Comparison of ENCODE assay signal across 8 cellular contexts in genomic region chr3:9727041-9727595, GRCh38. TPM values are rescaled to one million over a fixed set of nuclear protein-coding genes. Genes with fewer than 3 reads are reported as not detected.
A peak's percentile ranks its signal among the peaks of the same experiment; 100 is the strongest.
DNase-seq lines count a peak whose midpoint lies in the region; ATAC-seq and TF ChIP-seq lines count a peak whose summit lies in the region.

No MANE protein-coding gene starts in this region.

- intact Hi-C loops in Caco-2 (cut with micrococcal nuclease; ENCODE audit: unreplicated experiment) = loop anchor here (2.0 kb wide), 1 partner anchor 224 kb away; no protein-coding TSS in a partner anchor

- H3K4me3 ChIP-seq in Caco-2 (ENCODE audit: low read depth, low read length) (no peak overlapping the region), WERI-Rb-1 (ENCODE audit: low read depth, low read length) (no peak overlapping the region)

- DNase-seq in Caco-2 = peak in 1 of 2 experiments; percentile 38
- DNase-seq in HuH-7 (ENCODE audit: low spot score) = peak; percentile 81
- peak; percentile 33 for DNase-seq in WERI-Rb-1
- DNase-seq in endothelial cell (ENCODE audit: low spot score) = peak; percentile 51
- DNase-seq in stimulated activated CD4-positive, alpha-beta T cell treated with anti-CD3 and anti-CD28 coated beads, TNF-alpha, amount 100 ng/mL, for 4 hours (ENCODE audit: low read depth in 3 of 3) = peak in 2 of 3 experiments; percentile 21 to 25
- DNase-seq in globus pallidus (ENCODE audit: low spot score) = no peak
- DNase-seq in SKM-1 (lab: John Stamatoyannopoulos, UW; ENCODE audit: unreplicated experiment) = no peak

- CTCF ChIA-PET in Caco-2 (lab: Charles Lee) = interaction anchor here (1.1 to 1.2 kb wide), 2 partner anchors 10 to 224 kb away, joined by 3 read pairs; no protein-coding TSS in a partner anchor

- H3K9me3 ChIP-seq in Caco-2 (no peaks in the 10 kb centered on the region), WERI-Rb-1 (ENCODE audit: severe bottlenecking) (no peaks in the 10 kb centered on the region)

- no peaks in the 10 kb centered on the region for H3K36me3 ChIP-seq in Caco-2 (ENCODE audit: control insufficient read depth, insufficient read depth, low read length)
- H3K36me3 ChIP-seq in WERI-Rb-1 = peaks cover 5% of the 10 kb centered on the region

- H3K4me1 Mint-ChIP-seq in Caco-2 (ENCODE audit: low read depth, unreplicated experiment) (peaks cover 14% of the 10 kb centered on the region), endothelial cell (ENCODE audit: unreplicated experiment) (peaks cover 22% of the 10 kb centered on the region)

- peaks cover 4% of the 10 kb centered on the region for H3K27me3 Mint-ChIP-seq in Caco-2 (ENCODE audit: insufficient read depth, unreplicated experiment)
- H3K27me3 Mint-ChIP-seq in endothelial cell (ENCODE audit: unreplicated experiment) = peaks cover 13% of the 10 kb centered on the region

- TF ChIP-seq CTCF in Caco-2 (IDR thresholded peaks at IDR 0.05; ENCODE audit: insufficient read depth in 1 of 2, low read depth in 1 of 2, low read length in 1 of 2, severe bottlenecking in 1 of 2, unreplicated experiment in 1 of 2) (peak; percentile 1 to 52), WERI-Rb-1 (IDR thresholded peaks at IDR 0.05; ENCODE audit: low read depth, low read length) (peak; percentile 60), endothelial cell (IDR thresholded peaks at IDR 0.05; ENCODE audit: unreplicated experiment) (peak; percentile 75)

- H3K4me3 Mint-ChIP-seq in Caco-2 (ENCODE audit: unreplicated experiment) (no peak overlapping the region), endothelial cell (ENCODE audit: unreplicated experiment) (peak overlapping the region; percentile 42)

- H3K4me1 ChIP-seq in Caco-2 = no peaks in the 10 kb centered on the region

- H3K36me3 Mint-ChIP-seq in Caco-2 (ENCODE audit: insufficient read depth, unreplicated experiment) (peaks cover 6% of the 10 kb centered on the region), endothelial cell (ENCODE audit: low read depth, unreplicated experiment) (peaks cover 5% of the 10 kb centered on the region)

- H3K27me3 ChIP-seq in Caco-2 (replicated peaks; ENCODE audit: control insufficient read depth, insufficient read depth, low read length) (no peaks in the 10 kb centered on the region), WERI-Rb-1 (ENCODE audit: insufficient read depth, low read depth, severe bottlenecking) (no peaks in the 10 kb centered on the region)

- no peak overlapping the region for H3K27ac ChIP-seq in WERI-Rb-1

- no peak for ATAC-seq in HG03439 (IDR thresholded peaks at IDR 0.05; ENCODE audit: unreplicated experiment)

- POLR2A ChIA-PET in Caco-2 (lab: Charles Lee) = interaction anchor here (0.5 kb wide), 1 partner anchor 328 kb away, joined by 3 read pairs; no protein-coding TSS in a partner anchor

- H3K27ac Mint-ChIP-seq in Caco-2 (ENCODE audit: unreplicated experiment) (no peak overlapping the region), endothelial cell (ENCODE audit: unreplicated experiment) (peak overlapping the region; percentile 2)

- H3K9me3 Mint-ChIP-seq in Caco-2 (ENCODE audit: unreplicated experiment) (no peaks in the 10 kb centered on the region), endothelial cell (ENCODE audit: unreplicated experiment) (no peaks in the 10 kb centered on the region)

- no TSS peak for BruUV-seq in Caco-2 (replicated peaks; lab: Mats Ljungman, UMichigan)

RNA-seq across cellular contexts. Expression of gene BRPF1, which starts 4.4 kb away (rescaled TPM):
- total RNA-seq in Caco-2 (2022) = 24.7 and 26.0 TPM in 2 replicates
- 40.6 TPM for total RNA-seq in endothelial cell (ENCODE audit: unreplicated experiment)

RNA-seq across cellular contexts. Expression of gene OGG1, which starts 22.6 kb away (rescaled TPM):
- total RNA-seq in Caco-2 (2022) (24.1 and 25.3 TPM in 2 replicates), endothelial cell (ENCODE audit: unreplicated experiment) (22.2 TPM)

RNA-seq across cellular contexts. Expression of gene CPNE9, which starts 23.5 kb away (rescaled TPM):
- not detected in 2 replicates for total RNA-seq in Caco-2 (2022)
- total RNA-seq in endothelial cell (ENCODE audit: unreplicated experiment) = 0.31 TPM

RNA-seq across cellular contexts. Expression of gene CAMK1, which starts 42.6 kb away (rescaled TPM):
- total RNA-seq in Caco-2 (2022) (9.7 and 11.9 TPM in 2 replicates), endothelial cell (ENCODE audit: unreplicated experiment) (6.0 TPM)

Comparison
In these comparisons a context has a peak if more than half of its experiments do, and no peak if none do; other contexts are left out.
1. DNase-seq: peak in HuH-7 (single experiment), WERI-Rb-1 (single experiment), endothelial cell (single experiment) and stimulated activated CD4-positive, alpha-beta T cell treated with anti-CD3 and anti-CD28 coated beads, TNF-alpha, amount 100 ng/mL, for 4 hours (2 of 3); none in globus pallidus (single experiment) and SKM-1 (single experiment).
2. Peak in every context shown above with its lines, with median percentiles within 50 percentile points of each other: CTCF ChIP-seq.